Comparison of ENCODE assay signal across 10 cellular contexts in genomic region chr1:204089044-204089751, GRCh38. TPM values are rescaled to one million over a fixed set of nuclear protein-coding genes. Genes with fewer than 3 reads are reported as not detected.
A peak's percentile ranks its signal among the peaks of the same experiment; 100 is the strongest.
DNase-seq lines count a peak whose midpoint lies in the region; ATAC-seq and TF ChIP-seq lines count a peak whose summit lies in the region.
"Had no signal": no experiment of that assay in that cellular context is flagged by ENCODE, and none has a peak within 500 bp of the region (broad histone marks: within the 10 kb centered on the region; RNA-seq: fewer than 3 reads in every experiment).

No MANE protein-coding gene starts in this region.

- intact Hi-C loops in esophagus muscularis mucosa (cut with DNase I) = no loop called here
- intact Hi-C loops in mucosa of descending colon (cut with DNase I, micrococcal nuclease) = no loop called here
- intact Hi-C loops in testis (cut with DNase I; ENCODE audit: low total_unique reads) = no loop called here
- intact Hi-C loops in activated CD4-positive, alpha-beta T cell treated with anti-CD3 and anti-CD28 coated beads, Interleukin-2, amount 10 ng/mL, durations not matched to agents 24 days and 14 days (cut with micrococcal nuclease) = no loop called here

- H3K9me3 ChIP-seq in esophagus muscularis mucosa (no peaks in the 10 kb centered on the region), mucosa of descending colon (no peaks in the 10 kb centered on the region), testis (no peaks in the 10 kb centered on the region)

- H3K27me3 ChIP-seq in esophagus muscularis mucosa (no peaks in the 10 kb centered on the region), testis (no peaks in the 10 kb centered on the region)

- H3K27ac ChIP-seq in esophagus muscularis mucosa (replicated peaks in 1 of 4) = peak overlapping the region; percentile 76 to 80 (median 76)
- peak overlapping the region; percentile 79 to 91 for H3K27ac ChIP-seq in testis

- H3K36me3 Mint-ChIP-seq in activated CD4-positive, alpha-beta T cell treated with anti-CD3 and anti-CD28 coated beads, Interleukin-2, amount 10 ng/mL, durations not matched to agents 24 days and 14 days (ENCODE audit: low read depth) = no peaks in the 10 kb centered on the region

- TF ChIP-seq EP300 in esophagus muscularis mucosa (IDR thresholded peaks at IDR 0.05) = no peak

- TF ChIP-seq CTCF in esophagus muscularis mucosa (IDR thresholded peaks at IDR 0.05) = no peak
- no peak for TF ChIP-seq CTCF in mucosa of descending colon (IDR thresholded peaks at IDR 0.05)
- peak in 1 of 3 experiments; percentile 11 for TF ChIP-seq CTCF in testis (IDR thresholded peaks at IDR 0.05)

- H3K9me3 Mint-ChIP-seq in activated CD4-positive, alpha-beta T cell treated with anti-CD3 and anti-CD28 coated beads, Interleukin-2, amount 10 ng/mL, durations not matched to agents 24 days and 14 days = no peaks in the 10 kb centered on the region

- H3K27me3 Mint-ChIP-seq in activated CD4-positive, alpha-beta T cell treated with anti-CD3 and anti-CD28 coated beads, Interleukin-2, amount 10 ng/mL, durations not matched to agents 24 days and 14 days = peaks cover 2% of the 10 kb centered on the region

- H3K4me3 Mint-ChIP-seq in activated CD4-positive, alpha-beta T cell treated with anti-CD3 and anti-CD28 coated beads, Interleukin-2, amount 10 ng/mL, durations not matched to agents 24 days and 14 days = no peak overlapping the region

- no peaks in the 10 kb centered on the region for H3K36me3 ChIP-seq in esophagus muscularis mucosa
- no peaks in the 10 kb centered on the region for H3K36me3 ChIP-seq in mucosa of descending colon (ENCODE audit: low read depth)
- H3K36me3 ChIP-seq in testis (ENCODE audit: low read depth, missing control alignments) = no peaks in the 10 kb centered on the region

- WGBS in esophagus muscularis mucosa = 60% methylated on average over 15 of the region's 15 CpGs
- 38 to 45% methylated on average over 5 to 15 of the region's 15 CpGs for WGBS in testis, 2 donors

- H3K4me1 ChIP-seq in esophagus muscularis mucosa = peaks cover 48 to 95% (median 87%) of the 10 kb centered on the region in 4 donors
- H3K4me1 ChIP-seq in mucosa of descending colon (ENCODE audit: low read depth) = peaks cover 53% of the 10 kb centered on the region
- peaks cover 60% of the 10 kb centered on the region for H3K4me1 ChIP-seq in testis

- ATAC-seq in mucosa of descending colon (peak; percentile 29), GM21367 (IDR thresholded peaks at IDR 0.05; ENCODE audit: unreplicated experiment) (no peak), GM19023 (IDR thresholded peaks at IDR 0.05; ENCODE audit: unreplicated experiment) (no peak)

- TF ChIP-seq POLR2A in esophagus muscularis mucosa (IDR thresholded peaks at IDR 0.05; ENCODE audit: low read depth) (no peak), testis (IDR thresholded peaks at IDR 0.05) (no peak)

- H3K27ac Mint-ChIP-seq in activated CD4-positive, alpha-beta T cell treated with anti-CD3 and anti-CD28 coated beads, Interleukin-2, amount 10 ng/mL, durations not matched to agents 24 days and 14 days = no peak overlapping the region

- no peaks in the 10 kb centered on the region for H3K4me1 Mint-ChIP-seq in activated CD4-positive, alpha-beta T cell treated with anti-CD3 and anti-CD28 coated beads, Interleukin-2, amount 10 ng/mL, durations not matched to agents 24 days and 14 days

- DNase-seq in RPMI7951 (ENCODE audit: low read depth) = peak; percentile 24
- no peak for DNase-seq in esophagus muscularis mucosa (ENCODE audit: extremely low spot score)
- no peak for DNase-seq in mucosa of descending colon
- DNase-seq in testis = peak; percentile 81
- no peak for DNase-seq in COLO829 (ENCODE audit: low spot score)
- DNase-seq in activated CD4-positive, alpha-beta T cell treated with anti-CD3 and anti-CD28 coated beads, Interleukin-2, amount 10 ng/mL, durations not matched to agents 24 days and 14 days = no peak
- DNase-seq: activated naive CD4-positive, alpha-beta T cell treated with Interleukin-2 at 50 U/mL for 16 hours; stimulated activated CD4-positive, alpha-beta T cell treated with anti-CD3 and anti-CD28 coated beads, Interleukin-4, amount 100 ng/mL, for 4 hours had no signal

- peak overlapping the region in 3 of 4 donors; percentile 12 to 27 (median 27) for H3K4me3 ChIP-seq in esophagus muscularis mucosa
- no peak overlapping the region for H3K4me3 ChIP-seq in mucosa of descending colon
- no peak overlapping the region for H3K4me3 ChIP-seq in testis

RNA-seq across cellular contexts. Expression of gene SOX13, which starts 16.3 kb away (rescaled TPM):
- total RNA-seq in RPMI7951 (2014; rRNA removed; shearing (Covaris generic)) = 4.4 and 7.2 TPM in 2 replicates
- 10 to 100 TPM; 13.3 to 25.6 (median 21.7) TPM for total RNA-seq in esophagus muscularis mucosa
- 10 to 100 TPM; 39.8 to 69.2 (median 40.7) TPM for total RNA-seq in mucosa of descending colon
- total RNA-seq in testis = 10 to 100 TPM; 29.1 to 33.4 TPM
- polyA plus RNA-seq in testis (ENCODE audit: insufficient read depth, low read depth, low replicate concordance) = 17.8 TPM
- total RNA-seq in activated CD4-positive, alpha-beta T cell treated with anti-CD3 and anti-CD28 coated beads, Interleukin-2, amount 10 ng/mL, durations not matched to agents 24 days and 14 days = 0.17 TPM in 1 of 2 replicates, not detected in the other

Comparison
In these comparisons a context has a peak if more than half of its experiments do, and no peak if none do; other contexts are left out.
1. DNase-seq: peak in RPMI7951 (single experiment) and testis (single experiment); none in esophagus muscularis mucosa (single experiment), mucosa of descending colon (0 of 3), COLO829 (single experiment) and activated CD4-positive, alpha-beta T cell treated with anti-CD3 and anti-CD28 coated beads, Interleukin-2, amount 10 ng/mL, durations not matched to agents 24 days and 14 days (single experiment).
2. H3K4me3 ChIP-seq: peak in esophagus muscularis mucosa (3 of 4); none in mucosa of descending colon (single experiment) and testis (0 of 2).